ENCODE assay signal across 22 cellular contexts in the genomic region with DNA sequence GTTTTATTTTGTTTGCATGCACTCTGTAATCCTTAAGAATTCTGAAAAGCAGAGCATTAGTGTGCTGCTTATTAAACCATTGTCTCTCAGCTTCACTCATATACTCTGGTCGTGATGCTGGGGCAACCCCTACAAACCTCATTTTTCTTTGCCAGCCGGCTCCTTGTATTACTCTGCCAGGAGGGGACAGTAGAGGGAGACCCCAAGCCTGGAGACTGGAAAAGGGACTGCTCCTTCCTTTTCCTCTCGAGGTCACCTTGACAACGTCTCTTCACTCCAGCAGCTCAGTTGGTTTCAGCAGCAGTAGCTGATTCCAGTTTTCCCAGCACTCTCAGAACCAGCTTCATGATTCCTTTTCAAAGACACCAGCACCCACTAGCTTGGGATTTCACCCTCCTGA. TPM values are rescaled to one million over a fixed set of nuclear protein-coding genes. Genes with fewer than 3 reads are reported as not detected.
DNase-seq lines count a peak whose midpoint lies in the region; ATAC-seq and TF ChIP-seq lines count a peak whose summit lies in the region.
"Had no signal": no experiment of that assay in that cellular context is flagged by ENCODE, and none has a peak within 500 bp of the region (broad histone marks: within the 10 kb centered on the region; RNA-seq: fewer than 3 reads in every experiment).

No MANE protein-coding gene starts in this region.

- no peak for TF ChIP-seq POLR2A in esophagus muscularis mucosa (IDR thresholded peaks at IDR 0.05; ENCODE audit: low read depth)

- no peaks in the 10 kb centered on the region for H3K9me3 Mint-ChIP-seq in stimulated activated naive CD8-positive, alpha-beta T cell treated with anti-CD3 and anti-CD28 coated beads, Interleukin-15, amount 100 ng/mL, for 72 hours
- no peaks in the 10 kb centered on the region for H3K9me3 Mint-ChIP-seq in endothelial cell (ENCODE audit: unreplicated experiment)
- H3K9me3 Mint-ChIP-seq: naive thymus-derived CD8-positive, alpha-beta T cell had no signal

- peak overlapping the region; percentile 2 to 48 for H3K4me3 Mint-ChIP-seq in stimulated activated naive CD8-positive, alpha-beta T cell treated with anti-CD3 and anti-CD28 coated beads, Interleukin-15, amount 100 ng/mL, for 72 hours
- no peak overlapping the region for H3K4me3 Mint-ChIP-seq in endothelial cell (ENCODE audit: unreplicated experiment)
- H3K4me3 Mint-ChIP-seq: activated CD8-positive, alpha-beta memory T cell treated with anti-CD3 and anti-CD28 coated beads, Interleukin-2, amount 10 ng/mL, durations not matched to agents 7 days and 5 days; naive thymus-derived CD8-positive, alpha-beta T cell had no signal

- no peaks in the 10 kb centered on the region for H3K27me3 Mint-ChIP-seq in stimulated activated naive CD8-positive, alpha-beta T cell treated with anti-CD3 and anti-CD28 coated beads, Interleukin-15, amount 100 ng/mL, for 72 hours
- H3K27me3 Mint-ChIP-seq in endothelial cell (ENCODE audit: unreplicated experiment) = peaks cover 5% of the 10 kb centered on the region

- H3K9me3 ChIP-seq in esophagus muscularis mucosa = no peaks in the 10 kb centered on the region
- H3K9me3 ChIP-seq: gastrocnemius medialis, vagina had no signal

- H3K27me3 ChIP-seq in esophagus muscularis mucosa = no peaks in the 10 kb centered on the region
- H3K27me3 ChIP-seq: vagina had no signal

- TF ChIP-seq EP300 in esophagus muscularis mucosa (IDR thresholded peaks at IDR 0.05) = no peak

- H3K36me3 ChIP-seq in esophagus muscularis mucosa = no peaks in the 10 kb centered on the region
- H3K36me3 ChIP-seq: cardiac muscle cell, gastrocnemius medialis, vagina had no signal

- peaks cover 4 to 21% (median 15%) of the 10 kb centered on the region in 4 donors for H3K4me1 ChIP-seq in esophagus muscularis mucosa

- H3K27ac Mint-ChIP-seq in stimulated activated naive CD8-positive, alpha-beta T cell treated with anti-CD3 and anti-CD28 coated beads, Interleukin-15, amount 100 ng/mL, for 72 hours = no peak overlapping the region
- H3K27ac Mint-ChIP-seq in endothelial cell (ENCODE audit: unreplicated experiment) = peak overlapping the region; percentile 84
- H3K27ac Mint-ChIP-seq: activated CD8-positive, alpha-beta memory T cell treated with anti-CD3 and anti-CD28 coated beads, Interleukin-2, amount 10 ng/mL, durations not matched to agents 7 days and 5 days had no signal

- no peak overlapping the region for H3K4me3 ChIP-seq in esophagus muscularis mucosa
- H3K4me3 ChIP-seq: cardiac muscle cell, gastrocnemius medialis, skin epidermis, vagina had no signal

- no peaks in the 10 kb centered on the region for H3K36me3 Mint-ChIP-seq in endothelial cell (ENCODE audit: low read depth, unreplicated experiment)
- H3K36me3 Mint-ChIP-seq: activated CD8-positive, alpha-beta memory T cell treated with anti-CD3 and anti-CD28 coated beads, Interleukin-2, amount 10 ng/mL, durations not matched to agents 7 days and 5 days; naive thymus-derived CD8-positive, alpha-beta T cell had no signal

- TF ChIP-seq CTCF in endothelial cell (IDR thresholded peaks at IDR 0.05; ENCODE audit: unreplicated experiment) (no peak), esophagus muscularis mucosa (IDR thresholded peaks at IDR 0.05) (no peak)

- H3K27ac ChIP-seq in esophagus muscularis mucosa (replicated peaks in 1 of 4) = no peak overlapping the region
- H3K27ac ChIP-seq: cardiac muscle cell, gastrocnemius medialis, skin epidermis, vagina had no signal

- peaks cover 67% of the 10 kb centered on the region for H3K4me1 Mint-ChIP-seq in stimulated activated naive CD8-positive, alpha-beta T cell treated with anti-CD3 and anti-CD28 coated beads, Interleukin-15, amount 100 ng/mL, for 72 hours
- H3K4me1 Mint-ChIP-seq in endothelial cell (ENCODE audit: unreplicated experiment) = peaks cover 19% of the 10 kb centered on the region

- DNase-seq in stimulated activated naive CD8-positive, alpha-beta T cell treated with anti-CD3 and anti-CD28 coated beads, Interleukin-15, amount 100 ng/mL, for 72 hours = no peak
- DNase-seq in stimulated activated naive CD8-positive, alpha-beta T cell treated with anti-CD3 and anti-CD28 coated beads, Interleukin-15, Interleukin-2, amounts not matched to agents 100 U/mL and 50 U/mL, for 24 hours = no peak
- DNase-seq in NCI-H774 (lab: John Stamatoyannopoulos, UW) (peak; percentile 28), endothelial cell (ENCODE audit: low spot score) (peak; percentile 20), esophagus muscularis mucosa (ENCODE audit: extremely low spot score) (no peak)
- DNase-seq in activated CD4-positive, CD25-positive, alpha-beta regulatory T cell (lab: John Stamatoyannopoulos, UW) = no peak
- DNase-seq: activated CD4-positive, alpha-beta T cell treated with anti-CD3 and anti-CD28 coated beads for 4 hours; activated CD8-positive, alpha-beta memory T cell treated with anti-CD3 and anti-CD28 coated beads, Interleukin-2, amount 10 ng/mL, durations not matched to agents 7 days and 5 days; activated effector memory CD4-positive, alpha-beta T cell treated with Interleukin-2 at 50 U/mL for 16 hours; DMS153; gastrocnemius medialis; naive thymus-derived CD8-positive, alpha-beta T cell; NCI-H2171; posterior cingulate gyrus; RPMI8226; stimulated activated CD4-positive, alpha-beta T cell treated with anti-CD3 and anti-CD28 coated beads, Interleukin-2, amount 100 ng/mL, for 48 hours had no signal

- no peak for ATAC-seq in stimulated activated naive CD8-positive, alpha-beta T cell treated with anti-CD3 and anti-CD28 coated beads, Interleukin-15, amount 100 ng/mL, for 72 hours
- no peak for ATAC-seq in stimulated activated naive CD8-positive, alpha-beta T cell treated with anti-CD3 and anti-CD28 coated beads, Interleukin-15, Interleukin-2, amounts not matched to agents 100 U/mL and 50 U/mL, for 24 hours
- no peak for ATAC-seq in HG02798 (IDR thresholded peaks at IDR 0.05; ENCODE audit: poor library complexity, unreplicated experiment)
- no peak for ATAC-seq in GM21390 (IDR thresholded peaks at IDR 0.05; ENCODE audit: unreplicated experiment)
- ATAC-seq: activated CD8-positive, alpha-beta memory T cell treated with anti-CD3 and anti-CD28 coated beads, Interleukin-2, amount 10 ng/mL, durations not matched to agents 7 days and 5 days; gastrocnemius medialis; naive thymus-derived CD8-positive, alpha-beta T cell had no signal

- 46% methylated on average over 4 of the region's 4 CpGs for WGBS in esophagus muscularis mucosa

- intact Hi-C loops in esophagus muscularis mucosa (cut with DNase I) = no loop called here

RNA-seq across cellular contexts. Expression of gene JHY, which starts 2.8 kb away (rescaled TPM):
- 2.8 TPM for total RNA-seq in endothelial cell (ENCODE audit: unreplicated experiment)
- 10 to 100 TPM in 3 of 4 donors, 1 to 10 TPM in 1; 9.6 to 14.9 (median 10.6) TPM for total RNA-seq in esophagus muscularis mucosa

RNA-seq across cellular contexts. Expression of gene CRTAM, which starts 41.5 kb away (rescaled TPM):
- total RNA-seq in endothelial cell (ENCODE audit: unreplicated experiment) (not detected), esophagus muscularis mucosa (under 1 TPM in 1 of 4 donors, not detected in 3; 0.23 TPM)
- total RNA-seq: cardiac muscle cell, mesenteric fat pad, vagina had no signal

Comparison
In these comparisons a context has a peak if more than half of its experiments do, and no peak if none do; other contexts are left out.
1. DNase-seq: peak in NCI-H774 (single experiment) and endothelial cell (single experiment); none in stimulated activated naive CD8-positive, alpha-beta T cell treated with anti-CD3 and anti-CD28 coated beads, Interleukin-15, amount 100 ng/mL, for 72 hours (0 of 2), stimulated activated naive CD8-positive, alpha-beta T cell treated with anti-CD3 and anti-CD28 coated beads, Interleukin-15, Interleukin-2, amounts not matched to agents 100 U/mL and 50 U/mL, for 24 hours (single experiment), esophagus muscularis mucosa (single experiment) and activated CD4-positive, CD25-positive, alpha-beta regulatory T cell (0 of 4).